ENCODE assay signal across 8 cellular contexts in genomic region chr16:23670137-23670776, GRCh38. TPM values are rescaled to one million over a fixed set of nuclear protein-coding genes. Genes with fewer than 3 reads are reported as not detected.
A peak's percentile ranks its signal among the peaks of the same experiment; 100 is the strongest.
DNase-seq lines count a peak whose midpoint lies in the region; ATAC-seq and TF ChIP-seq lines count a peak whose summit lies in the region.

No MANE protein-coding gene starts in this region.

- CTCF ChIA-PET in GM10248 (lab: Yijun Ruan, JAX), result interaction anchor here (1.0 to 1.6 kb wide), 4 partner anchors 20 to 835 kb away, joined by 3 to 4 read pairs (median 3); no protein-coding TSS in a partner anchor

- no peak overlapping the region for H3K4me3 ChIP-seq in epithelial cell of esophagus (ENCODE audit: low read length)

- DNase-seq in GM10248 (ENCODE audit: extremely low spot score), result peak; percentile 78
- DNase-seq in epithelial cell of esophagus (ENCODE audit: low read depth), result peak; percentile 90
- no peak for DNase-seq in omental fat pad (ENCODE audit: low spot score)
- DNase-seq in NCI-H510A treated with DMSO at 0.1 percent for 48 hours (lab: John Stamatoyannopoulos, UW), result no peak
- DNase-seq in HuH-7 (ENCODE audit: low spot score), result no peak
- DNase-seq in SIG-M5 treated with dmso at 0.1 percent for 504 hours (lab: John Stamatoyannopoulos, UW; ENCODE audit: unreplicated experiment), result no peak

- ATAC-seq in GM21390 (IDR thresholded peaks at IDR 0.05; ENCODE audit: unreplicated experiment) (peak; percentile 94), HG03575 (IDR thresholded peaks at IDR 0.05; ENCODE audit: extremely low read depth, insufficient number of reproducible peaks, low FRiP score, unreplicated experiment) (peak; percentile 65), omental fat pad (ENCODE audit: low FRiP score) (no peak)

- POLR2A ChIA-PET in GM10248 (lab: Yijun Ruan, JAX), result interaction anchor here (1.0 kb wide), 1 partner anchor 8 kb away, joined by 3 read pairs; the partner anchor contains the start of gene PLK1

- TF ChIP-seq CTCF in GM10248 (IDR thresholded peaks at IDR 0.05; ENCODE audit: control extremely low read depth, extremely low read depth, low read depth, missing control alignments) (no peak), epithelial cell of esophagus (IDR thresholded peaks at IDR 0.05; ENCODE audit: insufficient read depth, low read depth, low read length, missing control alignments) (no peak), omental fat pad (IDR thresholded peaks at IDR 0.05) (no peak)

RNA-seq across cellular contexts. Expression of gene PLK1, which starts 8.4 kb away (rescaled TPM):
- total RNA-seq in omental fat pad, result 1 to 10 TPM in 2 of 4 donors, under 1 TPM in 2; 0.65 to 7.7 (median 1.4) TPM

RNA-seq across cellular contexts. Expression of gene DCTN5, which starts 29.0 kb away (rescaled TPM):
- 10 to 100 TPM; 34.0 to 43.1 (median 38.0) TPM for total RNA-seq in omental fat pad

RNA-seq across cellular contexts. Expression of gene PALB2, which starts 29.1 kb away (rescaled TPM):
- 10 to 100 TPM in 3 of 4 donors, 1 to 10 TPM in 1; 6.3 to 13.8 (median 11.9) TPM for total RNA-seq in omental fat pad

RNA-seq across cellular contexts. Expression of gene ERN2, which starts 42.8 kb away (rescaled TPM):
- not detected for total RNA-seq in omental fat pad

Comparison
In these comparisons a context has a peak if more than half of its experiments do, and no peak if none do; other contexts are left out.
1. DNase-seq: peak in GM10248 (single experiment) and epithelial cell of esophagus (single experiment); none in omental fat pad (single experiment), NCI-H510A treated with DMSO at 0.1 percent for 48 hours (single experiment), HuH-7 (single experiment) and SIG-M5 treated with dmso at 0.1 percent for 504 hours (single experiment).